2 cellular contexts compared by ENCODE assay signal in genomic region chr2:38407111-38407682, GRCh38.
TF ChIP-seq lines count a peak whose summit lies in the region.

No MANE protein-coding gene starts in this region.

TF ChIP-seq in H1, 55 proteins besides CTCF, POLR2A, EP300 and RAD21:
- TF ChIP-seq JUND (IDR thresholded peaks at IDR 0.05; ENCODE audit: low read length) (no peak), RFX5 (IDR thresholded peaks at IDR 0.05; ENCODE audit: borderline replicate concordance, low read depth, low read length) (no peak), MAX (IDR thresholded peaks at IDR 0.05) (no peak), RBBP5 (IDR thresholded peaks at IDR 0.05; ENCODE audit: borderline replicate concordance, low read depth, low read length) (0 out of 2 replicates have a peak, but pooled peaks have one; percentile 30), ASH2L (IDR thresholded peaks at IDR 0.05; ENCODE audit: low read length) (peak; percentile 56)

TF ChIP-seq in liver, 16 proteins besides CTCF, POLR2A, EP300 and RAD21:
- TF ChIP-seq FOXA2 (IDR thresholded peaks at IDR 0.05) (peak; percentile 18), HNF4A (conservative IDR thresholded peaks at IDR 0.05) (peak; percentile 95 to 96), EGR1 (IDR thresholded peaks at IDR 0.05; ENCODE audit: low read depth in 2 of 2) (peak in 1 of 2 donors; percentile 70), GABPA (IDR thresholded peaks at IDR 0.05 in 1 of 2, conservative IDR thresholded peaks at IDR 0.05 in 1 of 2) (peak in 1 of 2 donors; percentile 37), NR2F2 (IDR thresholded peaks at IDR 0.05) (peak; percentile 46), ZBTB33 (IDR thresholded peaks at IDR 0.05) (peak; percentile 14), RXRA (IDR thresholded peaks at IDR 0.05) (peak; percentile 85 to 90), FOXA1 (IDR thresholded peaks at IDR 0.05) (no peak), JUND (IDR thresholded peaks at IDR 0.05) (peak; percentile 23 to 59), TAF1 (conservative IDR thresholded peaks at IDR 0.05) (no peak), ATF3 (IDR thresholded peaks at IDR 0.05) (peak; percentile 38), MAX (IDR thresholded peaks at IDR 0.05) (peak; percentile 83), REST (IDR thresholded peaks at IDR 0.05) (peak; percentile 46), YY1 (IDR thresholded peaks at IDR 0.05) (peak; percentile 28), SP1 (IDR thresholded peaks at IDR 0.05) (peak; percentile 91), HNF4G (IDR thresholded peaks at IDR 0.05) (peak; percentile 92)
